17 cellular contexts compared by ENCODE assay signal in genomic region chr19:58349590-58349989, GRCh38. TPM values are rescaled to one million over a fixed set of nuclear protein-coding genes. Genes with fewer than 3 reads are reported as not detected.
DNase-seq lines count a peak whose midpoint lies in the region; ATAC-seq and TF ChIP-seq lines count a peak whose summit lies in the region.
"Had no signal": no experiment of that assay in that cellular context is flagged by ENCODE, and none has a peak within 500 bp of the region (broad histone marks: within the 10 kb centered on the region; RNA-seq: fewer than 3 reads in every experiment).

No MANE protein-coding gene starts in this region.

- H3F3A ChIP-seq in neural progenitor cell (ENCODE audit: low read depth), result no peaks in the 10 kb centered on the region

- no peak overlapping the region for H3K27ac ChIP-seq in Karpas-422 (ENCODE audit: low read length)
- H3K27ac ChIP-seq in neural progenitor cell, result no peak overlapping the region
- H3K27ac ChIP-seq in CD4-positive, alpha-beta memory T cell (ENCODE audit: low read depth, low read length), result no peak overlapping the region
- H3K27ac ChIP-seq: A549, Peyer's patch had no signal

- H3K9me3 ChIP-seq in Karpas-422 (ENCODE audit: low read length) (no peaks in the 10 kb centered on the region), neural progenitor cell (ENCODE audit: low read depth) (no peaks in the 10 kb centered on the region)
- H3K9me3 ChIP-seq in CD4-positive, alpha-beta memory T cell (ENCODE audit: control insufficient read depth in 1 of 2, low read length in 2 of 2), result no peaks in the 10 kb centered on the region
- H3K9me3 ChIP-seq: Peyer's patch had no signal

- no peaks in the 10 kb centered on the region for H3K9me2 ChIP-seq in Karpas-422 (replicated peaks; ENCODE audit: insufficient read depth, low read length)

- no peaks in the 10 kb centered on the region for H3K9me3 Mint-ChIP-seq in activated CD4-positive, alpha-beta T cell treated with anti-CD3 and anti-CD28 coated beads, Interleukin-2, amount 10 ng/mL, durations not matched to agents 7 days and 5 days
- H3K9me3 Mint-ChIP-seq in activated naive CD8-positive, alpha-beta T cell treated with anti-CD3 and anti-CD28 coated beads, Interleukin-2, amount 50 U/mL, for 24 hours, result no peaks in the 10 kb centered on the region
- no peaks in the 10 kb centered on the region for H3K9me3 Mint-ChIP-seq in neural progenitor cell
- no peaks in the 10 kb centered on the region for H3K9me3 Mint-ChIP-seq in CD4-positive, alpha-beta memory T cell

- TF ChIP-seq CTCF in neural progenitor cell (IDR thresholded peaks at IDR 0.05), result no peak

- no peaks in the 10 kb centered on the region for H3K36me3 ChIP-seq in Karpas-422 (ENCODE audit: insufficient read depth, low read length)
- no peaks in the 10 kb centered on the region for H3K36me3 ChIP-seq in neural progenitor cell
- H3K36me3 ChIP-seq in CD4-positive, alpha-beta memory T cell (ENCODE audit: insufficient read depth, low read length), result no peaks in the 10 kb centered on the region
- H3K36me3 ChIP-seq: Peyer's patch had no signal

- peak overlapping the region; percentile 47 for H3K4me3 Mint-ChIP-seq in activated CD4-positive, alpha-beta T cell treated with anti-CD3 and anti-CD28 coated beads, Interleukin-2, amount 10 ng/mL, durations not matched to agents 7 days and 5 days
- H3K4me3 Mint-ChIP-seq in activated naive CD8-positive, alpha-beta T cell treated with anti-CD3 and anti-CD28 coated beads, Interleukin-2, amount 50 U/mL, for 24 hours, result peak overlapping the region; percentile 49
- peak overlapping the region; percentile 7 for H3K4me3 Mint-ChIP-seq in neural progenitor cell
- peak overlapping the region in 3 of 8 donors; percentile 29 to 57 (median 39) for H3K4me3 Mint-ChIP-seq in CD4-positive, alpha-beta memory T cell

- H3K4me2 ChIP-seq in Karpas-422 (ENCODE audit: low read depth, low read length, poor library complexity, severe bottlenecking) (peak overlapping the region; percentile 77), neural progenitor cell (no peak overlapping the region)
- H3K4me2 ChIP-seq: A549 had no signal

- H2AFZ ChIP-seq in Karpas-422 (ENCODE audit: low read length), result no peak overlapping the region
- no peak overlapping the region for H2AFZ ChIP-seq in neural progenitor cell (replicated peaks)

- peaks cover 38% of the 10 kb centered on the region for H3K79me2 ChIP-seq in Karpas-422 (ENCODE audit: low read length)
- H3K79me2 ChIP-seq in neural progenitor cell (ENCODE audit: low read depth), result no peaks in the 10 kb centered on the region

- peak overlapping the region; percentile 27 for H3K27ac Mint-ChIP-seq in activated CD4-positive, alpha-beta T cell treated with anti-CD3 and anti-CD28 coated beads, Interleukin-2, amount 10 ng/mL, durations not matched to agents 7 days and 5 days
- peak overlapping the region; percentile 14 for H3K27ac Mint-ChIP-seq in activated naive CD8-positive, alpha-beta T cell treated with anti-CD3 and anti-CD28 coated beads, Interleukin-2, amount 50 U/mL, for 24 hours
- H3K27ac Mint-ChIP-seq in neural progenitor cell, result peak overlapping the region; percentile 21
- no peak overlapping the region for H3K27ac Mint-ChIP-seq in CD4-positive, alpha-beta memory T cell
- H3K27ac Mint-ChIP-seq: CD4-positive, CD25-positive, alpha-beta regulatory T cell; progenitor cell of endocrine pancreas had no signal

- peaks cover 17% of the 10 kb centered on the region for H3K36me3 Mint-ChIP-seq in activated CD4-positive, alpha-beta T cell treated with anti-CD3 and anti-CD28 coated beads, Interleukin-2, amount 10 ng/mL, durations not matched to agents 7 days and 5 days (ENCODE audit: low read depth)
- H3K36me3 Mint-ChIP-seq in activated naive CD8-positive, alpha-beta T cell treated with anti-CD3 and anti-CD28 coated beads, Interleukin-2, amount 50 U/mL, for 24 hours (ENCODE audit: low read depth), result peaks cover 14% of the 10 kb centered on the region
- peaks cover 5% of the 10 kb centered on the region for H3K36me3 Mint-ChIP-seq in neural progenitor cell
- peaks cover 0 to 7% of the 10 kb centered on the region in 2 donors for H3K36me3 Mint-ChIP-seq in CD4-positive, alpha-beta memory T cell

- H3K9ac ChIP-seq in Karpas-422 (ENCODE audit: low read length) (no peak overlapping the region), neural progenitor cell (no peak overlapping the region)

- peaks cover 31% of the 10 kb centered on the region for H3K4me1 Mint-ChIP-seq in activated CD4-positive, alpha-beta T cell treated with anti-CD3 and anti-CD28 coated beads, Interleukin-2, amount 10 ng/mL, durations not matched to agents 7 days and 5 days
- peaks cover 30% of the 10 kb centered on the region for H3K4me1 Mint-ChIP-seq in activated naive CD8-positive, alpha-beta T cell treated with anti-CD3 and anti-CD28 coated beads, Interleukin-2, amount 50 U/mL, for 24 hours
- peaks cover 17% of the 10 kb centered on the region for H3K4me1 Mint-ChIP-seq in neural progenitor cell
- H3K4me1 Mint-ChIP-seq in CD4-positive, alpha-beta memory T cell, result peaks cover 12 to 35% (median 24%) of the 10 kb centered on the region in 4 donors

- H4K20me1 ChIP-seq in Karpas-422 (ENCODE audit: insufficient read depth, low read depth, low read length) (no peaks in the 10 kb centered on the region), neural progenitor cell (ENCODE audit: low read depth) (no peaks in the 10 kb centered on the region)

- CTCF ChIA-PET in activated CD4-positive, alpha-beta T cell treated with anti-CD3 and anti-CD28 coated beads, Interleukin-2, amount 10 ng/mL, durations not matched to agents 7 days and 5 days (lab: Charles Lee), result interaction anchor here (1.3 kb wide), 1 partner anchor 10 kb away, joined by 3 read pairs; no protein-coding TSS in a partner anchor
- CTCF ChIA-PET in CD4-positive, alpha-beta memory T cell (lab: Charles Lee; ENCODE audit: partially characterized antibody), result no interaction called here

- peaks cover 4% of the 10 kb centered on the region for H3K27me3 Mint-ChIP-seq in activated CD4-positive, alpha-beta T cell treated with anti-CD3 and anti-CD28 coated beads, Interleukin-2, amount 10 ng/mL, durations not matched to agents 7 days and 5 days
- no peaks in the 10 kb centered on the region for H3K27me3 Mint-ChIP-seq in activated naive CD8-positive, alpha-beta T cell treated with anti-CD3 and anti-CD28 coated beads, Interleukin-2, amount 50 U/mL, for 24 hours
- peaks cover 26% of the 10 kb centered on the region for H3K27me3 Mint-ChIP-seq in neural progenitor cell (ENCODE audit: insufficient read depth, low read depth)
- H3K27me3 Mint-ChIP-seq in CD4-positive, alpha-beta memory T cell, result peaks cover 0 to 2% of the 10 kb centered on the region in 2 donors

- no peak for ATAC-seq in activated naive CD8-positive, alpha-beta T cell treated with anti-CD3 and anti-CD28 coated beads, Interleukin-2, amount 50 U/mL, for 24 hours
- ATAC-seq: A549, SK-N-SH treated with all-trans-retinoic acid at 6 μM for 48 hours had no signal

- H3K4me1 ChIP-seq in Karpas-422 (ENCODE audit: low read length) (peaks cover 22% of the 10 kb centered on the region), neural progenitor cell (peaks cover 6% of the 10 kb centered on the region)
- H3K4me1 ChIP-seq in CD4-positive, alpha-beta memory T cell (ENCODE audit: insufficient read depth, low read length), result peaks cover 21% of the 10 kb centered on the region

- intact Hi-C loops in CD4-positive, alpha-beta memory T cell (cut with micrococcal nuclease), result no loop called here

- POLR2A ChIA-PET in activated CD4-positive, alpha-beta T cell treated with anti-CD3 and anti-CD28 coated beads, Interleukin-2, amount 10 ng/mL, durations not matched to agents 7 days and 5 days (lab: Charles Lee), result interaction anchor here (1.2 kb wide), 1 partner anchor 30 kb away, joined by 5 read pairs; no protein-coding TSS in a partner anchor
- POLR2A ChIA-PET in CD4-positive, alpha-beta memory T cell (lab: Charles Lee; ENCODE audit: partially characterized antibody), result interaction anchor here (6.8 kb wide), 1 partner anchor 14 kb away, joined by 77 read pairs; the partner anchor contains the start of gene ZNF497

- H3K27me3 ChIP-seq in Karpas-422 (ENCODE audit: low read length) (no peaks in the 10 kb centered on the region), neural progenitor cell (peaks cover 16% of the 10 kb centered on the region)
- H3K27me3 ChIP-seq in CD4-positive, alpha-beta memory T cell (ENCODE audit: insufficient read depth, low read length), result no peaks in the 10 kb centered on the region
- H3K27me3 ChIP-seq: Peyer's patch had no signal

- no peak overlapping the region for H3K4me3 ChIP-seq in Karpas-422 (ENCODE audit: low read length)
- H3K4me3 ChIP-seq in neural progenitor cell, result no peak overlapping the region
- no peak overlapping the region for H3K4me3 ChIP-seq in CD4-positive, alpha-beta memory T cell (ENCODE audit: low read length in 2 of 2)
- H3K4me3 ChIP-seq: A549 had no signal

- no peak for DNase-seq in activated CD4-positive, alpha-beta T cell treated with anti-CD3 and anti-CD28 coated beads, Interleukin-2, amount 10 ng/mL, durations not matched to agents 7 days and 5 days
- DNase-seq in activated CD4-positive, alpha-beta T cell treated with anti-CD3 and anti-CD28 coated beads, Interleukin-2, amount 50 U/mL, for 4 hours, result no peak
- DNase-seq in Karpas-422, result no peak
- DNase-seq in activated naive CD8-positive, alpha-beta T cell treated with anti-CD3 and anti-CD28 coated beads, Interleukin-2, amount 50 U/mL, for 24 hours, result no peak
- no peak for DNase-seq in neural progenitor cell (ENCODE audit: low spot score)
- no peak for DNase-seq in cortex of kidney (lab: John Stamatoyannopoulos, UW)
- no peak for DNase-seq in CD4-positive, alpha-beta memory T cell
- no peak for DNase-seq in Kasumi-1 (lab: John Stamatoyannopoulos, UW)
- DNase-seq: activated naive CD4-positive, alpha-beta T cell; CD4-positive, CD25-positive, alpha-beta regulatory T cell; KG1; Peyer's patch; stimulated activated CD4-positive, alpha-beta T cell treated with anti-CD3 and anti-CD28 coated beads, Interleukin-12 subunit alpha, Interleukin-12 subunit beta, amount 100 ng/mL, for 4 hours; stimulated activated naive CD4-positive, alpha-beta T cell treated with Interleukin-2 at 50 U/mL for 16 hours had no signal

RNA-seq across cellular contexts. Expression of gene A1BG, which starts 3.7 kb away (rescaled TPM):
- total RNA-seq in activated CD4-positive, alpha-beta T cell treated with anti-CD3 and anti-CD28 coated beads, Interleukin-2, amount 10 ng/mL, durations not matched to agents 7 days and 5 days, result 1 to 10 TPM; 2.0 to 4.5 TPM
- 52.9 and 85.4 TPM in 2 replicates for total RNA-seq in Karpas-422 (2014; rRNA removed; shearing (Covaris generic); ENCODE audit: low replicate concordance)
- total RNA-seq in neural progenitor cell (ENCODE audit: low replicate concordance), result 7.5 and 37.1 TPM in 2 replicates
- 10 to 100 TPM; 15.8 to 19.0 TPM for total RNA-seq in CD4-positive, alpha-beta memory T cell
- 10 to 100 TPM; 44.7 to 47.9 TPM for polyA plus RNA-seq in CD4-positive, alpha-beta memory T cell

RNA-seq across cellular contexts. Expression of gene ZNF497, which starts 13.0 kb away (rescaled TPM):
- total RNA-seq in activated CD4-positive, alpha-beta T cell treated with anti-CD3 and anti-CD28 coated beads, Interleukin-2, amount 10 ng/mL, durations not matched to agents 7 days and 5 days, result 1 to 10 TPM in 1 of 2 experiments, under 1 TPM in 1; 0.98 to 1.4 TPM
- 1.1 and 3.0 TPM in 2 replicates for total RNA-seq in Karpas-422 (2014; rRNA removed; shearing (Covaris generic); ENCODE audit: low replicate concordance)
- total RNA-seq in neural progenitor cell (ENCODE audit: low replicate concordance), result 3.7 and 8.0 TPM in 2 replicates
- 1 to 10 TPM; 1.7 to 2.0 TPM for total RNA-seq in CD4-positive, alpha-beta memory T cell
- 1 to 10 TPM in 1 of 2 donors, under 1 TPM in 1; 0.46 to 1.2 TPM for polyA plus RNA-seq in CD4-positive, alpha-beta memory T cell

RNA-seq across cellular contexts. Expression of gene ZSCAN22, which starts 22.8 kb away (rescaled TPM):
- total RNA-seq in activated CD4-positive, alpha-beta T cell treated with anti-CD3 and anti-CD28 coated beads, Interleukin-2, amount 10 ng/mL, durations not matched to agents 7 days and 5 days, result 1 to 10 TPM; 4.3 to 5.0 TPM
- total RNA-seq in Karpas-422 (2014; rRNA removed; shearing (Covaris generic); ENCODE audit: low replicate concordance), result 5.1 and 5.3 TPM in 2 replicates
- 1.5 and 2.4 TPM in 2 replicates for total RNA-seq in neural progenitor cell (ENCODE audit: low replicate concordance)
- total RNA-seq in CD4-positive, alpha-beta memory T cell, result 1 to 10 TPM; 5.0 to 5.3 TPM
- 1 to 10 TPM in 1 of 2 donors, under 1 TPM in 1; 0.36 to 3.5 TPM for polyA plus RNA-seq in CD4-positive, alpha-beta memory T cell

RNA-seq across cellular contexts. Expression of gene ZNF837, which starts 31.2 kb away (rescaled TPM):
- total RNA-seq in activated CD4-positive, alpha-beta T cell treated with anti-CD3 and anti-CD28 coated beads, Interleukin-2, amount 10 ng/mL, durations not matched to agents 7 days and 5 days, result 1 to 10 TPM; 1.5 to 2.3 TPM
- 0.75 and 2.4 TPM in 2 replicates for total RNA-seq in Karpas-422 (2014; rRNA removed; shearing (Covaris generic); ENCODE audit: low replicate concordance)
- 1.4 and 8.5 TPM in 2 replicates for total RNA-seq in neural progenitor cell (ENCODE audit: low replicate concordance)
- total RNA-seq in CD4-positive, alpha-beta memory T cell, result 1 to 10 TPM; 3.4 to 3.5 TPM
- polyA plus RNA-seq in CD4-positive, alpha-beta memory T cell, result 1 to 10 TPM; 3.8 to 4.6 TPM

RNA-seq across cellular contexts. Expression of gene RPS5, which starts 37.5 kb away (rescaled TPM):
- 1,000 to 10,000 TPM in 1 of 2 experiments, 100 to 1,000 TPM in 1; 918 to 1,077 TPM for total RNA-seq in activated CD4-positive, alpha-beta T cell treated with anti-CD3 and anti-CD28 coated beads, Interleukin-2, amount 10 ng/mL, durations not matched to agents 7 days and 5 days
- total RNA-seq in Karpas-422 (2014; rRNA removed; shearing (Covaris generic); ENCODE audit: low replicate concordance), result 6,081 and 7,190 TPM in 2 replicates
- total RNA-seq in neural progenitor cell (ENCODE audit: low replicate concordance), result 1,938 and 2,407 TPM in 2 replicates
- 1,000 to 10,000 TPM; 1,267 to 1,360 TPM for total RNA-seq in CD4-positive, alpha-beta memory T cell
- 1,000 to 10,000 TPM; 1,172 to 1,304 TPM for polyA plus RNA-seq in CD4-positive, alpha-beta memory T cell

Comparison
In these comparisons a context has a peak if more than half of its experiments do, and no peak if none do; other contexts are left out.
1. H3K27ac Mint-ChIP-seq: peak in activated CD4-positive, alpha-beta T cell treated with anti-CD3 and anti-CD28 coated beads, Interleukin-2, amount 10 ng/mL, durations not matched to agents 7 days and 5 days (single experiment), activated naive CD8-positive, alpha-beta T cell treated with anti-CD3 and anti-CD28 coated beads, Interleukin-2, amount 50 U/mL, for 24 hours (single experiment) and neural progenitor cell (single experiment); none in CD4-positive, alpha-beta memory T cell (0 of 7).